ENCODE assay signal across 9 cellular contexts in genomic region chr13:113291997-113292862, GRCh38.
A peak's percentile ranks its signal among the peaks of the same experiment; 100 is the strongest.
DNase-seq lines count a peak whose midpoint lies in the region; ATAC-seq and TF ChIP-seq lines count a peak whose summit lies in the region.
"Had no signal": no experiment of that assay in that cellular context is flagged by ENCODE, and none has a peak within 500 bp of the region (broad histone marks: within the 10 kb centered on the region; RNA-seq: fewer than 3 reads in every experiment).

No MANE protein-coding gene starts in this region.

- TF ChIP-seq CTCF in Loucy (conservative IDR thresholded peaks at IDR 0.05; ENCODE audit: low read length), result no peak

- no peak overlapping the region for H3K27ac Mint-ChIP-seq in activated naive CD4-positive, alpha-beta T cell treated with anti-CD3 and anti-CD28 coated beads, Interleukin-2, amount 10 ng/mL, durations not matched to agents 7 days and 5 days

- peak overlapping the region; percentile 85 for H2AFZ ChIP-seq in Loucy (ENCODE audit: low read length)

- H3K4me3 Mint-ChIP-seq in activated naive CD4-positive, alpha-beta T cell treated with anti-CD3 and anti-CD28 coated beads, Interleukin-2, amount 10 ng/mL, durations not matched to agents 7 days and 5 days, result peak overlapping the region; percentile 1

- H3K4me1 ChIP-seq in Loucy (ENCODE audit: insufficient read depth, low read length, poor library complexity, severe bottlenecking) (peaks cover 7% of the 10 kb centered on the region), iPS-15b (ENCODE audit: control insufficient read depth, insufficient read depth, low read length) (peaks cover 6% of the 10 kb centered on the region)

- H3K27me3 Mint-ChIP-seq in activated naive CD4-positive, alpha-beta T cell treated with anti-CD3 and anti-CD28 coated beads, Interleukin-2, amount 10 ng/mL, durations not matched to agents 7 days and 5 days, result peaks cover 79% of the 10 kb centered on the region

- no peaks in the 10 kb centered on the region for H3K9me2 ChIP-seq in Loucy (replicated peaks; ENCODE audit: low read depth, low read length)

- CTCF ChIA-PET in activated naive CD4-positive, alpha-beta T cell treated with anti-CD3 and anti-CD28 coated beads, Interleukin-2, amount 10 ng/mL, durations not matched to agents 7 days and 5 days (lab: Charles Lee), result no interaction called here

- H3K79me2 ChIP-seq in Loucy (ENCODE audit: insufficient read depth, low read length), result peaks cover 7% of the 10 kb centered on the region; the same call in 1 of the 2 replicates

- H3K4me3 ChIP-seq in Loucy (ENCODE audit: low read length, poor library complexity, severe bottlenecking) (peak overlapping the region; percentile 69), iPS-15b (ENCODE audit: low read depth, low read length) (peak overlapping the region; percentile 54)
- H3K4me3 ChIP-seq: lung had no signal

- H4K20me1 ChIP-seq in Loucy (ENCODE audit: insufficient read depth, low read length, poor library complexity, severe bottlenecking), result no peaks in the 10 kb centered on the region

- DNase-seq in DMS53 treated with DMSO at 0.1 percent for 48 hours (lab: John Stamatoyannopoulos, UW; ENCODE audit: unreplicated experiment) (peak; percentile 1), putamen (ENCODE audit: low spot score) (no peak)
- peak; percentile 27 for DNase-seq in activated naive CD4-positive, alpha-beta T cell treated with anti-CD3 and anti-CD28 coated beads, Interleukin-2, amount 10 ng/mL, durations not matched to agents 7 days and 5 days
- peak; percentile 46 for DNase-seq in stimulated activated CD8-positive, alpha-beta memory T cell treated with anti-CD3 and anti-CD28 coated beads, Interleukin-4, amount 100 ng/mL, for 48 hours

- H3K36me3 ChIP-seq in Loucy (ENCODE audit: insufficient read depth, low read length), result no peaks in the 10 kb centered on the region
- no peaks in the 10 kb centered on the region for H3K36me3 ChIP-seq in iPS-15b (ENCODE audit: control insufficient read depth, insufficient read depth, low read length)

- H3K9ac ChIP-seq in Loucy (ENCODE audit: low read depth, low read length, poor library complexity, severe bottlenecking) (peak overlapping the region; percentile 61), iPS-15b (ENCODE audit: low read depth, low read length) (peak overlapping the region; percentile 81)

- peaks cover 4% of the 10 kb centered on the region for H3K9me3 Mint-ChIP-seq in activated naive CD4-positive, alpha-beta T cell treated with anti-CD3 and anti-CD28 coated beads, Interleukin-2, amount 10 ng/mL, durations not matched to agents 7 days and 5 days

- no peaks in the 10 kb centered on the region for H3F3A ChIP-seq in Loucy (ENCODE audit: low read depth)

- peak overlapping the region; percentile 68 for H3K4me2 ChIP-seq in Loucy (ENCODE audit: low read depth, low read length, poor library complexity, severe bottlenecking)

- H3K36me3 Mint-ChIP-seq in activated naive CD4-positive, alpha-beta T cell treated with anti-CD3 and anti-CD28 coated beads, Interleukin-2, amount 10 ng/mL, durations not matched to agents 7 days and 5 days, result peaks cover 5% of the 10 kb centered on the region

- H3K27me3 ChIP-seq in Loucy (ENCODE audit: insufficient read depth, low read length, poor library complexity, severe bottlenecking), result no peaks in the 10 kb centered on the region
- H3K27me3 ChIP-seq in iPS-15b (ENCODE audit: control insufficient read depth, insufficient read depth, low read length), result peaks cover 23% of the 10 kb centered on the region

- H3K9me3 ChIP-seq in Loucy (ENCODE audit: insufficient read depth, low read depth, low read length) (no peaks in the 10 kb centered on the region), iPS-15b (ENCODE audit: control insufficient read depth, insufficient read depth, low read length) (no peaks in the 10 kb centered on the region)

- ATAC-seq in HG03354 (IDR thresholded peaks at IDR 0.05; ENCODE audit: poor library complexity, severe bottlenecking, unreplicated experiment), result no peak
- ATAC-seq in HG03571 (IDR thresholded peaks at IDR 0.05; ENCODE audit: unreplicated experiment), result no peak

- H3K4me1 Mint-ChIP-seq in activated naive CD4-positive, alpha-beta T cell treated with anti-CD3 and anti-CD28 coated beads, Interleukin-2, amount 10 ng/mL, durations not matched to agents 7 days and 5 days, result peaks cover 20% of the 10 kb centered on the region
